ENCODE assay signal across 26 cellular contexts in the genomic region with DNA sequence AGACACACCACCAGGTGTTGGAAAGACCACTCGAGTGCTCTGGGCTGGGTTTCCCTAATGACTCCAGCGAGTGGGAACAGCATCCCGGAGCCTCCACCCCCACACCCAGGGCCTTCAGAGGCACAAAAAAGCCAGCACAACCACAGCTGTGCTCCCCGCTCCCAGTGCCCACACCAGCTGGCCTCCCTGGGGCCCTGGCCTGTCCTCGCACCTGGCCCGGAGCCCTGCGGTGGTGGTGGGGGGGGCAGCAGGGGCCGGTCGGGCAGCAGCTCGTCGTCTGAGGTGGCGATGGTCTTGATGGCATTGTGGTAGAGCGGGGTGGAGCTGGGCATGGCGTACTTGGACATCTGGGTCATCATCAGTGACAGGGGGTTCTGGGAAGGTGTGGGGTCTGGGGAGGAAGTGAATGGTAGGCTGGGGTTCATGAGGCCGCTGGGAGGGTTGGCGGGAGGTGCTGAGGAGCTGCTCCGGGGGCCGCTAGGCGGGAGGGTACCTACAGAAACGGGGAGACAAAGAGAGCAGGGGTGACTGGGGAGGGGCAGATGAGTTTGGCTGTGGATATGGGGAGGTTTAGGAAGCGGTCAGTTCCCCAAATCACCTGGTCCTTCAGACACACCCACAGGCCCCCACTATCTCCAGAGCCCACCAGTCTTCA. TPM values are rescaled to one million over a fixed set of nuclear protein-coding genes. Genes with fewer than 3 reads are reported as not detected.
DNase-seq lines count a peak whose midpoint lies in the region; ATAC-seq, FAIRE-seq and TF ChIP-seq lines count a peak whose summit lies in the region.
"Had no signal": no experiment of that assay in that cellular context is flagged by ENCODE, and none has a peak within 500 bp of the region (broad histone marks: within the 10 kb centered on the region; RNA-seq: fewer than 3 reads in every experiment).

No MANE protein-coding gene starts in this region.

- TF ChIP-seq CTCF in CD4-positive, alpha-beta T cell (IDR thresholded peaks at IDR 0.05), result no peak
- TF ChIP-seq CTCF in Caco-2 (IDR thresholded peaks at IDR 0.05; ENCODE audit: insufficient read depth in 1 of 2, low read depth in 1 of 2, low read length in 1 of 2, severe bottlenecking in 1 of 2, unreplicated experiment in 1 of 2) (peak in 1 of 2 experiments; percentile 12), bronchial epithelial cell (IDR thresholded peaks at IDR 0.05; ENCODE audit: insufficient read depth, low read length, severe bottlenecking) (no peak)

- H3K4me3 Mint-ChIP-seq in CD4-positive, alpha-beta T cell, result peak overlapping the region; percentile 38
- H3K4me3 Mint-ChIP-seq in Caco-2 (ENCODE audit: unreplicated experiment), result no peak overlapping the region
- H3K4me3 Mint-ChIP-seq: neural crest cell had no signal

- peak; percentile 68 for FAIRE-seq in bronchial epithelial cell (lab: Jason Lieb, UNC)
- FAIRE-seq: GM12878, HepG2 had no signal

- peaks cover 36% of the 10 kb centered on the region for H3K4me1 Mint-ChIP-seq in CD4-positive, alpha-beta T cell (ENCODE audit: low read depth)
- H3K4me1 Mint-ChIP-seq in Caco-2 (ENCODE audit: low read depth, unreplicated experiment), result peaks cover 26% of the 10 kb centered on the region

- H3K27ac Mint-ChIP-seq in CD4-positive, alpha-beta T cell, result peak overlapping the region; percentile 97
- peak overlapping the region; percentile 55 for H3K27ac Mint-ChIP-seq in Caco-2 (ENCODE audit: unreplicated experiment)

- no peaks in the 10 kb centered on the region for H3K9me3 ChIP-seq in CD4-positive, alpha-beta T cell (ENCODE audit: control insufficient read depth, low read length)
- no peaks in the 10 kb centered on the region for H3K9me3 ChIP-seq in Caco-2
- H3K9me3 ChIP-seq: gastrocnemius medialis, MG63 had no signal

- H3K36me3 ChIP-seq in Caco-2 (ENCODE audit: control insufficient read depth, insufficient read depth, low read length) (peaks cover 18% of the 10 kb centered on the region), bronchial epithelial cell (ENCODE audit: control insufficient read depth, insufficient read depth, low read length) (peaks cover 47% of the 10 kb centered on the region), rectal smooth muscle tissue (ENCODE audit: control insufficient read depth, insufficient read depth, low read length) (peaks cover 23% of the 10 kb centered on the region)

- intact Hi-C loops in CD4-positive, alpha-beta T cell (cut with DNase I, micrococcal nuclease), result loop anchor here in 1 of 2 experiments (5.0 kb wide), 2 partner anchors 32 to 213 kb away; no protein-coding TSS in a partner anchor
- intact Hi-C loops in Caco-2 (cut with micrococcal nuclease; ENCODE audit: unreplicated experiment), result loop anchor here (5.0 kb wide), 2 partner anchors 32 to 108 kb away; a partner anchor contains a TSS

- ATAC-seq in CD4-positive, alpha-beta T cell (ENCODE audit: poor library complexity), result no peak
- ATAC-seq in GM19397 (IDR thresholded peaks at IDR 0.05; ENCODE audit: unreplicated experiment) (no peak), HG03196 (IDR thresholded peaks at IDR 0.05; ENCODE audit: unreplicated experiment) (no peak)
- ATAC-seq: gastrocnemius medialis, GM12878, HepG2, PC-3 had no signal

- 0 out of 2 replicates have a peak, but pooled peaks cover 3% of the 10 kb centered on the region for H3K4me1 ChIP-seq in Caco-2
- H3K4me1 ChIP-seq in rectal smooth muscle tissue (ENCODE audit: control insufficient read depth, insufficient read depth, low read length), result no peaks in the 10 kb centered on the region

- H3K27me3 ChIP-seq in CD4-positive, alpha-beta T cell (ENCODE audit: control insufficient read depth, insufficient read depth, low read length), result no peaks in the 10 kb centered on the region
- H3K27me3 ChIP-seq in Caco-2 (replicated peaks; ENCODE audit: control insufficient read depth, insufficient read depth, low read length) (no peaks in the 10 kb centered on the region), bronchial epithelial cell (ENCODE audit: control insufficient read depth, insufficient read depth, low read length) (no peaks in the 10 kb centered on the region), rectal smooth muscle tissue (ENCODE audit: control insufficient read depth, insufficient read depth, low read length) (no peaks in the 10 kb centered on the region)
- H3K27me3 ChIP-seq: gastrocnemius medialis, MG63 had no signal

- no TSS peak for BruUV-seq in Caco-2 (replicated peaks; lab: Mats Ljungman, UMichigan)

- H3K27me3 Mint-ChIP-seq in CD4-positive, alpha-beta T cell, result no peaks in the 10 kb centered on the region
- no peaks in the 10 kb centered on the region for H3K27me3 Mint-ChIP-seq in Caco-2 (ENCODE audit: insufficient read depth, unreplicated experiment)

- no peak for DNase-seq in CD4-positive, alpha-beta T cell
- peak in 1 of 2 experiments; percentile 35 for DNase-seq in Caco-2
- no peak for DNase-seq in bronchial epithelial cell (ENCODE audit: low read depth)
- no peak for DNase-seq in A172 (ENCODE audit: low spot score)
- DNase-seq: activated CD8-positive, alpha-beta memory T cell treated with anti-CD3 and anti-CD28 coated beads for 24 hours; AML-193; amniotic stem cell; DMS53; HCEC 1CT; MG63; NCI-H146; NCI-H226; NCI-H82; PC-3; stimulated activated CD8-positive, alpha-beta memory T cell treated with anti-CD3 and anti-CD28 coated beads, Interleukin-4, amount 100 ng/mL, for 48 hours; T-helper 2 cell had no signal

- H3K4me3 ChIP-seq in Caco-2 (ENCODE audit: low read depth, low read length) (no peak overlapping the region), bronchial epithelial cell (ENCODE audit: low read depth, low read length) (no peak overlapping the region), rectal smooth muscle tissue (ENCODE audit: low read length) (no peak overlapping the region)
- H3K4me3 ChIP-seq: gastrocnemius medialis, GM12878, MG63 had no signal

- POLR2A ChIA-PET in CD4-positive, alpha-beta T cell (lab: Charles Lee), result interaction anchor here (1.3 kb wide), 1 partner anchor 110 kb away, joined by 4 read pairs; no protein-coding TSS in a partner anchor
- POLR2A ChIA-PET in Caco-2 (lab: Charles Lee), result interaction anchor here (0.5 to 1.7 kb wide), 2 partner anchors 26 to 210 kb away, joined by 3 to 4 read pairs; no protein-coding TSS in a partner anchor

- peaks cover 93% of the 10 kb centered on the region for H3K36me3 Mint-ChIP-seq in CD4-positive, alpha-beta T cell (ENCODE audit: low read depth)
- peaks cover 100% of the 10 kb centered on the region for H3K36me3 Mint-ChIP-seq in Caco-2 (ENCODE audit: insufficient read depth, unreplicated experiment)

- CTCF ChIA-PET in CD4-positive, alpha-beta T cell (lab: Charles Lee), result interaction anchor here (0.6 kb wide), 1 partner anchor 106 kb away, joined by 3 read pairs; no protein-coding TSS in a partner anchor
- CTCF ChIA-PET in Caco-2 (lab: Charles Lee), result interaction anchor here (1.6 kb wide), 1 partner anchor 28 kb away, joined by 4 read pairs; no protein-coding TSS in a partner anchor

- H3K9me3 Mint-ChIP-seq in CD4-positive, alpha-beta T cell, result no peaks in the 10 kb centered on the region
- H3K9me3 Mint-ChIP-seq in Caco-2 (ENCODE audit: unreplicated experiment), result no peaks in the 10 kb centered on the region
- H3K9me3 Mint-ChIP-seq: neural crest cell had no signal

- H3K9ac ChIP-seq in rectal smooth muscle tissue (ENCODE audit: low read length), result no peak overlapping the region

- peak overlapping the region; percentile 7 for H3K27ac ChIP-seq in CD4-positive, alpha-beta T cell (ENCODE audit: low read depth, low read length)
- peak overlapping the region; percentile 40 for H3K27ac ChIP-seq in rectal smooth muscle tissue (ENCODE audit: low read depth, low read length)

RNA-seq across cellular contexts. Expression of a gene that starts 16.1 kb away (rescaled TPM):
- total RNA-seq in CD4-positive, alpha-beta T cell, result 10 to 100 TPM; 13.2 to 14.3 TPM
- not detected in 2 replicates for total RNA-seq in Caco-2 (2022)
- total RNA-seq in bronchial epithelial cell, result not detected in 2 replicates
- 0.02 TPM in 1 of 2 replicates, not detected in the other for total RNA-seq in A172 (2014; rRNA removed; shearing (Covaris generic))
- total RNA-seq: cardiac septum, gastrocnemius medialis, HepG2, mesenteric fat pad, neural crest cell, PC-3, SK-MEL-5 had no signal

RNA-seq across cellular contexts. Expression of a gene that starts 25.9 kb away (rescaled TPM):
- 100 to 1,000 TPM; 326 to 332 TPM for total RNA-seq in CD4-positive, alpha-beta T cell
- total RNA-seq in Caco-2 (2022), result 186 and 203 TPM in 2 replicates
- total RNA-seq in bronchial epithelial cell, result 22.6 and 38.5 TPM in 2 replicates
- total RNA-seq in A172 (2014; rRNA removed; shearing (Covaris generic)), result 7.2 and 17.2 TPM in 2 replicates

RNA-seq across cellular contexts. Expression of a gene that starts 56.3 kb away (rescaled TPM):
- under 1 TPM in 1 of 2 experiments, not detected in 1; 0.27 TPM for total RNA-seq in CD4-positive, alpha-beta T cell
- total RNA-seq in Caco-2 (2022) (1.8 and 3.5 TPM in 2 replicates), bronchial epithelial cell (0.13 TPM in 1 of 2 replicates, not detected in the other)
- total RNA-seq in A172 (2014; rRNA removed; shearing (Covaris generic)), result not detected in 2 replicates
- total RNA-seq: cardiac septum, gastrocnemius medialis, HepG2, mesenteric fat pad, neural crest cell, SK-MEL-5 had no signal

Comparison
In these comparisons a context has a peak if more than half of its experiments do, and no peak if none do; other contexts are left out.
1. RNA of a gene that starts 16.1 kb away (total RNA-seq): 13.2 to 14.3 TPM in CD4-positive, alpha-beta T cell; not detected in Caco-2, not detected in bronchial epithelial cell and 0.02 TPM in A172; every median in the first group is over 10 times any median in the second.